13 cellular contexts compared by ENCODE assay signal in genomic region chr2:10901160-10901559, GRCh38. TPM values are rescaled to one million over a fixed set of nuclear protein-coding genes. Genes with fewer than 3 reads are reported as not detected.
DNase-seq lines count a peak whose midpoint lies in the region; FAIRE-seq and TF ChIP-seq lines count a peak whose summit lies in the region.
"Had no signal": no experiment of that assay in that cellular context is flagged by ENCODE, and none has a peak within 500 bp of the region (broad histone marks: within the 10 kb centered on the region; RNA-seq: fewer than 3 reads in every experiment).

No MANE protein-coding gene starts in this region.

- DNase-seq in activated effector memory CD4-positive, alpha-beta T cell treated with anti-CD3 and anti-CD28 coated beads, Interleukin-2, amount 50 U/mL, for 16 hours: peak; percentile 31
- no peak for DNase-seq in activated effector memory CD4-positive, alpha-beta T cell treated with Interleukin-2 at 50 U/mL for 16 hours
- peak in 2 of 3 donors; percentile 63 to 64 for DNase-seq in Peyer's patch
- peak; percentile 48 for DNase-seq in fibroblast of villous mesenchyme (ENCODE audit: low read depth)
- peak; percentile 85 for DNase-seq in urothelium cell line (ENCODE audit: low spot score)
- DNase-seq in activated CD4-positive, CD25-positive, alpha-beta regulatory T cell (lab: John Stamatoyannopoulos, UW): no peak
- DNase-seq in iPS-NIHi7 (ENCODE audit: extremely low spot score): no peak
- DNase-seq in HK-2 (ENCODE audit: unreplicated experiment): no peak
- DNase-seq: activated CD8-positive, alpha-beta memory T cell treated with anti-CD3 and anti-CD28 coated beads, Interleukin-2, amount 50 U/mL, for 4 hours; amygdala; effector CD8-positive, alpha-beta T cell; T-helper 9 cell had no signal

- no peak for TF ChIP-seq CTCF in Peyer's patch (IDR thresholded peaks at IDR 0.05)
- TF ChIP-seq CTCF in fibroblast of villous mesenchyme (IDR thresholded peaks at IDR 0.05; ENCODE audit: insufficient read depth, low read depth, low read length): no peak

- H3K36me3 ChIP-seq in Peyer's patch: no peaks in the 10 kb centered on the region

- peak; percentile 53 for FAIRE-seq in urothelium cell line (lab: Jason Lieb, UNC)
- FAIRE-seq: G401.6 had no signal

- H3K4me3 ChIP-seq in Peyer's patch (no peak overlapping the region), fibroblast of villous mesenchyme (ENCODE audit: low read depth, low read length) (no peak overlapping the region)

- no peak for TF ChIP-seq POLR2A in Peyer's patch (IDR thresholded peaks at IDR 0.05)

- no peaks in the 10 kb centered on the region for H3K27me3 ChIP-seq in Peyer's patch

- no peaks in the 10 kb centered on the region for H3K9me3 ChIP-seq in Peyer's patch

- H3K27ac ChIP-seq in Peyer's patch: peak overlapping the region in 2 of 4 donors; percentile 52 to 71

- H3K4me1 ChIP-seq in Peyer's patch: peaks cover 0 to 9% (median 0%) of the 10 kb centered on the region in 4 donors

RNA-seq across cellular contexts. Expression of gene KCNF1, which starts 10.6 kb away (rescaled TPM):
- total RNA-seq in Peyer's patch (1 to 10 TPM in 1 of 4 donors, not detected in 3; 6.6 TPM), fibroblast of villous mesenchyme (not detected in 2 replicates)

Comparison
In these comparisons a context has a peak if more than half of its experiments do, and no peak if none do; other contexts are left out.
1. DNase-seq: peak in activated effector memory CD4-positive, alpha-beta T cell treated with anti-CD3 and anti-CD28 coated beads, Interleukin-2, amount 50 U/mL, for 16 hours (single experiment), Peyer's patch (2 of 3), fibroblast of villous mesenchyme (single experiment) and urothelium cell line (single experiment); none in activated effector memory CD4-positive, alpha-beta T cell treated with Interleukin-2 at 50 U/mL for 16 hours (single experiment), activated CD4-positive, CD25-positive, alpha-beta regulatory T cell (0 of 4), iPS-NIHi7 (single experiment) and HK-2 (single experiment).